In genomic region chr4:143252478-143252877, GRCh38 we compare ENCODE assay signal across 27 cellular contexts.
"Had no signal": no experiment of that assay in that cellular context is flagged by ENCODE, and none has a peak within 500 bp of the region (broad histone marks: within the 10 kb centered on the region; RNA-seq: fewer than 3 reads in every experiment).

No MANE protein-coding gene starts in this region.

- H3K4me2 ChIP-seq: PC-9 had no signal

- H3K36me3 ChIP-seq: ascending aorta had no signal

- H2AFZ ChIP-seq: PC-9 had no signal

- H3K27ac ChIP-seq: ascending aorta, PC-9, SK-N-MC had no signal

- H3K9me3 ChIP-seq: ascending aorta had no signal

- H3K4me1 ChIP-seq: ascending aorta had no signal

- H3K4me3 ChIP-seq: ascending aorta, PC-9, SK-N-MC had no signal

- H3K27me3 ChIP-seq: ascending aorta had no signal

- DNase-seq: activated B cell treated with CpG ODN at 0.5 μM for 24 hours; activated CD4-positive, alpha-beta T cell treated with anti-CD3 and anti-CD28 coated beads for 1 hour; activated CD4-positive, alpha-beta T cell treated with anti-CD3 and anti-CD28 coated beads, Interleukin-2, amount 10 ng/mL, durations not matched to agents 24 days and 14 days; activated CD4-positive, alpha-beta T cell treated with anti-CD3 and anti-CD28 coated beads, Interleukin-2, amount 50 U/mL, for 48 hours; activated CD8-positive, alpha-beta memory T cell treated with anti-CD3 and anti-CD28 coated beads, Interleukin-2, amount 10 ng/mL, durations not matched to agents 7 days and 5 days; activated effector memory CD4-positive, alpha-beta T cell treated with anti-CD3 and anti-CD28 coated beads, Interleukin-2, amount 50 U/mL, for 16 hours; activated naive CD4-positive, alpha-beta T cell treated with Interleukin-2 at 50 U/mL for 16 hours; activated naive CD8-positive, alpha-beta T cell treated with anti-CD3 and anti-CD28 coated beads, Interleukin-2, amount 50 U/mL, for 24 hours; activated T-cell treated with anti-CD3 and anti-CD28 coated beads, Interleukin-2, amount 50 U/mL, for 4 hours; amniotic stem cell; cerebellar nuclear complex; Kasumi-1; KBM-7; NCI-H1048; NCI-H146; NCI-H2029 treated with DMSO at 0.1 percent for 48 hours; NCI-H345; NCI-H510A; NCI-H526 treated with DMSO at 0.1 percent for 48 hours; T-cell; T-helper 2 cell; T1000 had no signal

- ATAC-seq: activated CD8-positive, alpha-beta memory T cell treated with anti-CD3 and anti-CD28 coated beads, Interleukin-2, amount 10 ng/mL, durations not matched to agents 7 days and 5 days; activated naive CD4-positive, alpha-beta T cell treated with anti-CD3 and anti-CD28 coated beads, Interleukin-2, amount 50 U/mL, for 72 hours; activated naive CD8-positive, alpha-beta T cell treated with anti-CD3 and anti-CD28 coated beads, Interleukin-2, amount 50 U/mL, for 24 hours; activated T-cell treated with anti-CD3 and anti-CD28 coated beads, Interleukin-2, amount 50 U/mL, for 4 hours; Right ventricle myocardium inferior; T-cell had no signal
